Comparison of ENCODE assay signal across 15 cellular contexts in the genomic region with DNA sequence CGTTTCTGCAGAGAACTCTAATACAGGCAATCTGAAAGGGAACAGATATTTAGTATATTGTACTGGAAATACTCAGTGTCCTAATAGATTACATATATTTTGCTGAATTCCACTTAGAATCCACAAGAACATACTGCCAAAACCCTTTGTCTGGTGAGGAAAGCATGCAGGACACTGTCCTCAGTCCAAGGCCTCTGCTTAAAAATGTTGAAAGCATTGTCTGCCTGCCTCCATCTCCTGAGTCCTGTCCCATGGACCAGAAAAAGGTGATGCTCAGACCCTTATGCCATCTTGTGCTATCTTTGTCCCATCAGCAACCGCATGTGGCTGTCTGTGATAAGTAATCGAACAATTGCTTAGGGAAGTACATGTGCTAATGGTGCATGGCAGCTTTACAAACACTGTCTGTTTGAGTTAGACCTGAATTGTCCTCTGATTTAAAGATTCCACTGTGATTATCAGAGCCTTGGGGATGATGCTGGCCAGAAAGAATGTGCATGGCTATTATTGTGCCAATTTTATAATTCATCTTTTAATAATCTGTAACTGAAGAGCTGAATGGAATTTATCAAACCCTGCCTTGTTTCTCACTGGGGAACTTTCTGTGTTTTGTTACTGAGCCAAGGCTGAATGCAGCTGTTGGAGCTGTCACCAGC.
A peak's percentile ranks its signal among the peaks of the same experiment; 100 is the strongest.
DNase-seq lines count a peak whose midpoint lies in the region; ATAC-seq, FAIRE-seq and TF ChIP-seq lines count a peak whose summit lies in the region.
"Had no signal": no experiment of that assay in that cellular context is flagged by ENCODE, and none has a peak within 500 bp of the region (broad histone marks: within the 10 kb centered on the region; RNA-seq: fewer than 3 reads in every experiment).

No MANE protein-coding gene starts in this region.

- H3K4ac ChIP-seq in mesenchymal stem cell (ENCODE audit: low read depth in 1 of 2, low read length in 2 of 2): no peak overlapping the region

- no peaks in the 10 kb centered on the region for H3K9me3 Mint-ChIP-seq in stimulated activated naive B cell treated with anti-CD40 and anti-IgM and Interleukin-4, amounts not matched to agents 10 μg/mL and 1 μg/mL and 100 μg/mL, for 72 hours

- no peak overlapping the region for H2BK5ac ChIP-seq in mesenchymal stem cell (ENCODE audit: low read depth, low read length, poor library complexity, severe bottlenecking)

- peaks cover 0 to 11% of the 10 kb centered on the region in 2 experiments for H3K27me3 ChIP-seq in mesenchymal stem cell (ENCODE audit: control insufficient read depth in 1 of 2, insufficient read depth in 1 of 2, low read length in 2 of 2)

- H2AK5ac ChIP-seq in mesenchymal stem cell (ENCODE audit: low read length, severe bottlenecking): no peak overlapping the region

- no peak overlapping the region for H3K27ac Mint-ChIP-seq in stimulated activated naive B cell treated with anti-CD40 and anti-IgM and Interleukin-4, amounts not matched to agents 10 μg/mL and 1 μg/mL and 100 μg/mL, for 72 hours

- no peak overlapping the region for H3K4me3 Mint-ChIP-seq in stimulated activated naive B cell treated with anti-CD40 and anti-IgM and Interleukin-4, amounts not matched to agents 10 μg/mL and 1 μg/mL and 100 μg/mL, for 72 hours

- ATAC-seq in GM18511 (IDR thresholded peaks at IDR 0.05; ENCODE audit: unreplicated experiment): no peak
- no peak for ATAC-seq in stimulated activated naive B cell treated with anti-CD40 and anti-IgM and Interleukin-4, amounts not matched to agents 10 μg/mL and 1 μg/mL and 100 μg/mL, for 72 hours (replicated peaks)

- no peaks in the 10 kb centered on the region for H3K9me3 ChIP-seq in mesenchymal stem cell (ENCODE audit: control insufficient read depth, low read length)
- H3K9me3 ChIP-seq: prostate gland had no signal

- no peak overlapping the region for H3K9ac ChIP-seq in mesenchymal stem cell (ENCODE audit: low read length)

- peak overlapping the region; percentile 56 for H3K27ac ChIP-seq in mesenchymal stem cell (ENCODE audit: low read length, poor library complexity, severe bottlenecking)
- H3K27ac ChIP-seq: prostate gland had no signal

- H3K36me3 ChIP-seq in mesenchymal stem cell (ENCODE audit: control insufficient read depth in 1 of 2, insufficient read depth in 2 of 2, low read depth in 1 of 2, low read length in 2 of 2): no peaks in the 10 kb centered on the region
- H3K36me3 ChIP-seq: prostate gland had no signal

- peak; percentile 97 for FAIRE-seq in HTR-8/SVneo (lab: Jason Lieb, UNC)

- peaks cover 0 to 7% of the 10 kb centered on the region in 2 donors for H3K27me3 Mint-ChIP-seq in stimulated activated naive B cell treated with anti-CD40 and anti-IgM and Interleukin-4, amounts not matched to agents 10 μg/mL and 1 μg/mL and 100 μg/mL, for 72 hours

- no peak overlapping the region for H3K23ac ChIP-seq in mesenchymal stem cell (ENCODE audit: low read length in 2 of 2)

- no peak overlapping the region for H3K4me2 ChIP-seq in mesenchymal stem cell (ENCODE audit: low read length, poor library complexity, severe bottlenecking)

- H4K8ac ChIP-seq in mesenchymal stem cell (ENCODE audit: low read length): no peak overlapping the region

- H3K14ac ChIP-seq in mesenchymal stem cell (ENCODE audit: low read length in 2 of 2): no peak overlapping the region

- TF ChIP-seq CTCF in cardiac fibroblast (IDR thresholded peaks at IDR 0.05; ENCODE audit: low read depth, low read length): no peak

- DNase-seq in AG08396 (ENCODE audit: low spot score) (peak; percentile 37), HTR-8/SVneo (ENCODE audit: insufficient read length, low spot score) (no peak), cardiac fibroblast (ENCODE audit: low read depth in 2 of 2) (peak; percentile 55 to 76), mesenchymal stem cell (no peak), NCI-H82 (lab: John Stamatoyannopoulos, UW) (no peak), NCI-H1694 treated with DMSO at 0.1 percent for 48 hours (lab: John Stamatoyannopoulos, UW) (no peak)
- no peak for DNase-seq in stimulated activated naive B cell treated with anti-CD40 and anti-IgM and Interleukin-4, amounts not matched to agents 10 μg/mL and 1 μg/mL and 100 μg/mL, for 72 hours
- DNase-seq: activated effector memory CD4-positive, alpha-beta T cell treated with anti-CD3 and anti-CD28 coated beads, Interleukin-2, amount 50 U/mL, for 16 hours; central memory CD4-positive, alpha-beta T cell; midbrain; NCI-H1105; NCI-H526; SHP77 had no signal

- H2AFZ ChIP-seq in mesenchymal stem cell (ENCODE audit: low read depth, low read length): no peak overlapping the region

- H4K91ac ChIP-seq in mesenchymal stem cell (ENCODE audit: low read length): no peak overlapping the region

- no peak overlapping the region for H2BK120ac ChIP-seq in mesenchymal stem cell (ENCODE audit: low read depth, low read length)

- H3K4me3 ChIP-seq in cardiac fibroblast (replicated peaks in 1 of 2; ENCODE audit: low read depth in 2 of 2, low read length in 2 of 2) (no peak overlapping the region), mesenchymal stem cell (ENCODE audit: insufficient read depth in 1 of 2, low read depth in 1 of 2, low read length in 2 of 2) (no peak overlapping the region)
- H3K4me3 ChIP-seq: prostate gland had no signal

- peaks cover 0 to 3% of the 10 kb centered on the region in 2 donors for H3K4me1 Mint-ChIP-seq in stimulated activated naive B cell treated with anti-CD40 and anti-IgM and Interleukin-4, amounts not matched to agents 10 μg/mL and 1 μg/mL and 100 μg/mL, for 72 hours

- no peaks in the 10 kb centered on the region for H3K79me1 ChIP-seq in mesenchymal stem cell (replicated peaks; ENCODE audit: low read length, poor library complexity, severe bottlenecking)

- H2BK15ac ChIP-seq in mesenchymal stem cell (ENCODE audit: low read depth, poor library complexity, severe bottlenecking): no peak overlapping the region

- H2BK12ac ChIP-seq in mesenchymal stem cell (ENCODE audit: low read length in 2 of 2): no peak overlapping the region

- WGBS in mesenchymal stem cell: 66% methylated on average over 2 of the region's 3 CpGs

- no peak overlapping the region for H3K18ac ChIP-seq in mesenchymal stem cell (ENCODE audit: low read depth in 1 of 2, low read length in 2 of 2)

- H3K36me3 Mint-ChIP-seq in stimulated activated naive B cell treated with anti-CD40 and anti-IgM and Interleukin-4, amounts not matched to agents 10 μg/mL and 1 μg/mL and 100 μg/mL, for 72 hours: no peaks in the 10 kb centered on the region

- H3K4me1 ChIP-seq in mesenchymal stem cell (ENCODE audit: control insufficient read depth, insufficient read depth, low read depth, low read length): peaks cover 8% of the 10 kb centered on the region
- H3K4me1 ChIP-seq: prostate gland had no signal

Comparison
In these comparisons a context has a peak if more than half of its experiments do, and no peak if none do; other contexts are left out.
1. DNase-seq: peak in AG08396 (single experiment) and cardiac fibroblast (2 of 2); none in HTR-8/SVneo (single experiment), mesenchymal stem cell (single experiment), NCI-H82 (single experiment), NCI-H1694 treated with DMSO at 0.1 percent for 48 hours (single experiment) and stimulated activated naive B cell treated with anti-CD40 and anti-IgM and Interleukin-4, amounts not matched to agents 10 μg/mL and 1 μg/mL and 100 μg/mL, for 72 hours (single experiment).